ENCODE assay signal across 19 cellular contexts in the genomic region with DNA sequence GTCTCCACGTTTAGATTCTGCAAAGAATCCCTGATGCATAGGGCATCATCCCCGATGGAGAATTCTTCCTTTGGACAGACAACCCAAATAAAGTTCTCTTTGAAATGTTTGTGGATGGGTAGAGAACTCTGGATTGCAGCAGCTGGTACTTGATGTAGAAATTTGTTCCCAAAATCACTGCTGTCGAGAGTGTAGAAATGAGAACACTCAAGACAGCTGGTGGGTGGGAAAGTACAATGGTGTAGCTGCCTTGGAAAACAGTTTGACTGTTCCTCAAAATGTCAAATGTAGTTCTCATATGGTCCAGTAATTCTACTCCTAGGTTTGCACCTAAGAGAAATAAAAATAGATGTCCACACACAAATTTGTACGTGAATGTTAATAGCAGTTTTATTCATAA.
"Had no signal": no experiment of that assay in that cellular context is flagged by ENCODE, and none has a peak within 500 bp of the region (broad histone marks: within the 10 kb centered on the region; RNA-seq: fewer than 3 reads in every experiment).

No MANE protein-coding gene starts in this region.

- H3K4me1 ChIP-seq: esophagus muscularis mucosa, gastrocnemius medialis, psoas muscle, suprapubic skin, thyroid gland, vagina had no signal

- H3K4me3 ChIP-seq: dorsolateral prefrontal cortex, esophagus muscularis mucosa, gastrocnemius medialis, psoas muscle, skin epidermis, suprapubic skin, thyroid gland, vagina had no signal

- ATAC-seq: gastrocnemius medialis; naive thymus-derived CD4-positive, alpha-beta T cell; psoas muscle; sciatic nerve; stimulated activated naive B cell treated with anti-CD40 and anti-IgM and Interleukin-4, amounts not matched to agents 10 μg/mL and 1 μg/mL and 100 μg/mL, for 72 hours had no signal

- H3K27ac ChIP-seq: dorsolateral prefrontal cortex, epithelial cell of prostate, esophagus muscularis mucosa, gastrocnemius medialis, neutrophil, psoas muscle, skin epidermis, suprapubic skin, thyroid gland, vagina had no signal

- H3K27me3 ChIP-seq: esophagus muscularis mucosa, gastrocnemius medialis, neutrophil, suprapubic skin, thyroid gland, vagina had no signal

- H3K36me3 ChIP-seq: esophagus muscularis mucosa, gastrocnemius medialis, neutrophil, suprapubic skin, thyroid gland, vagina had no signal

- H3K9me3 ChIP-seq: esophagus muscularis mucosa, gastrocnemius medialis, neutrophil, psoas muscle, suprapubic skin, thyroid gland, vagina had no signal

- DNase-seq: cortex of kidney; effector memory CD4-positive, alpha-beta T cell; gastrocnemius medialis; kidney glomerular epithelial cell; naive thymus-derived CD4-positive, alpha-beta T cell; nephron progenitor cell; psoas muscle; stimulated activated CD4-positive, alpha-beta T cell treated with anti-CD3 and anti-CD28 coated beads, Interleukin-2, amount 100 ng/mL, for 24 hours; stimulated activated CD4-positive, alpha-beta T cell treated with anti-CD3 and anti-CD28 coated beads, Interleukin-4, amount 100 ng/mL, for 4 hours; stimulated activated naive B cell treated with anti-CD40 and anti-IgM and Interleukin-4, amounts not matched to agents 10 μg/mL and 1 μg/mL and 100 μg/mL, for 72 hours; thyroid gland had no signal
